Comparison of ENCODE assay signal across 8 cellular contexts in the genomic region with DNA sequence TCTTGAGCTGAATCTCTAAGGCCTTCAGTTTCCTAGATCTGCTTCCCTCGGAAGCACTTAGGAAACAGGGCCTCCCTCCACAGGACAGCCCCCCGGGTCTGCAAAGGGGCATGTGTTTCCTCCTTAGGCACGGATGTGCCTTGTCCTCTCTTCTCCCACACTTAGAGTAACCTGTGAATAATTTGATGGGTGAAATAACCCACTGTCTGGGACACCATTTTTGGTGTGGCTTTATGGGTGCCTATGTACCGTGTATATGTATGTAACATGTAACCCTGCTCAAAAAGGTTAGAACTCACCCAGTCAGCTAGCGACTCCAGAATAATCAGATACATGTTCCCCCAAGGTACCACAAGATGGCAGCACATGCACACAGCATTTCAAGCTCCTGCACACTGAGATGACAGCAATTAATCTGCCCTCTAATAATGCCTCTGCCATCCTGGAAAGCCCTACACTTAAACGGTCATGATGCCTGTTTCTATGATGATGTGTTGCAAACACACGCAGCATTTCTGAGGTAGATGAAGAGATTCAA.
DNase-seq lines count a peak whose midpoint lies in the region; ATAC-seq and TF ChIP-seq lines count a peak whose summit lies in the region.

No MANE protein-coding gene starts in this region.

- in situ Hi-C loops in Panc1 (cut with HindIII; ENCODE audit: low pct_unique_long_range_greater_than_20kb, low sequenced_read_pairs): no loop called here

- H3K9ac ChIP-seq in fibroblast of lung (ENCODE audit: insufficient read depth, low read length) (no peak overlapping the region), neural progenitor cell (no peak overlapping the region), subcutaneous abdominal adipose tissue (ENCODE audit: low read length in 5 of 5) (peak overlapping the region in 3 of 5 donors; percentile 40 to 59 (median 48))

- intact Hi-C loops in Panc1 (cut with micrococcal nuclease; ENCODE audit: unreplicated experiment): loop anchor here (1.0 to 5.0 kb wide), 4 partner anchors 261 to 614 kb away; no protein-coding TSS in a partner anchor

- POLR2A ChIA-PET in Panc1 (lab: Charles Lee): interaction anchor here (0.6 kb wide), 1 partner anchor 416 kb away, joined by 3 read pairs; no protein-coding TSS in a partner anchor

- H3K4me1 ChIP-seq in Panc1 (ENCODE audit: control insufficient read depth, insufficient read depth, low read length): no peaks in the 10 kb centered on the region
- peaks cover 2% of the 10 kb centered on the region for H3K4me1 ChIP-seq in fibroblast of lung (ENCODE audit: control insufficient read depth, extremely low read depth, insufficient read depth, low read length)
- H3K4me1 ChIP-seq in neural progenitor cell: no peaks in the 10 kb centered on the region
- peaks cover 4 to 30% (median 16%) of the 10 kb centered on the region in 5 donors for H3K4me1 ChIP-seq in subcutaneous abdominal adipose tissue (ENCODE audit: control insufficient read depth in 5 of 5, insufficient read depth in 5 of 5, low read length in 5 of 5)

- no peaks in the 10 kb centered on the region for H3K36me3 ChIP-seq in Panc1 (ENCODE audit: control insufficient read depth, insufficient read depth, low read length)
- H3K36me3 ChIP-seq in fibroblast of lung (ENCODE audit: control insufficient read depth, insufficient read depth, low read length): no peaks in the 10 kb centered on the region
- H3K36me3 ChIP-seq in neural progenitor cell: no peaks in the 10 kb centered on the region
- H3K36me3 ChIP-seq in subcutaneous abdominal adipose tissue (ENCODE audit: control insufficient read depth in 5 of 5, insufficient read depth in 5 of 5, low read length in 5 of 5): no peaks in the 10 kb centered on the region

- H3K27ac Mint-ChIP-seq in neural progenitor cell: no peak overlapping the region

- DNase-seq in DMS153 (lab: John Stamatoyannopoulos, UW): peak; percentile 76
- DNase-seq in LHCN-M2 (ENCODE audit: low read depth): peak; percentile 81
- DNase-seq in Panc1 (ENCODE audit: low read depth, low spot score): peak; percentile 82
- DNase-seq in activated T-cell treated with anti-CD3 and anti-CD28 coated beads, Interleukin-2, amount 50 U/mL, for 4 hours: peak; percentile 67
- DNase-seq in fibroblast of lung (ENCODE audit: low read depth in 2 of 2): peak; percentile 74 to 92
- peak; percentile 81 for DNase-seq in neural progenitor cell (ENCODE audit: low spot score)

- peaks cover 14% of the 10 kb centered on the region for H3K4me1 Mint-ChIP-seq in activated T-cell treated with anti-CD3 and anti-CD28 coated beads, Interleukin-2, amount 50 U/mL, for 4 hours (ENCODE audit: low read depth)
- peaks cover 23% of the 10 kb centered on the region for H3K4me1 Mint-ChIP-seq in neural progenitor cell

- H3K79me2 ChIP-seq in fibroblast of lung (ENCODE audit: control insufficient read depth, insufficient read depth, low read length) (no peaks in the 10 kb centered on the region), neural progenitor cell (ENCODE audit: low read depth) (no peaks in the 10 kb centered on the region)

- ATAC-seq in GM21528 (IDR thresholded peaks at IDR 0.05; ENCODE audit: low FRiP score, unreplicated experiment) (peak; percentile 69), Panc1 (peak; percentile 86)
- ATAC-seq in activated T-cell treated with anti-CD3 and anti-CD28 coated beads, Interleukin-2, amount 50 U/mL, for 4 hours: peak; percentile 72 to 76

- H3K4me2 ChIP-seq in fibroblast of lung (ENCODE audit: extremely low read depth, insufficient read depth, low read length): no peak overlapping the region
- no peak overlapping the region for H3K4me2 ChIP-seq in neural progenitor cell

- no peak overlapping the region for H2AFZ ChIP-seq in fibroblast of lung (ENCODE audit: low read length)
- no peak overlapping the region for H2AFZ ChIP-seq in neural progenitor cell (replicated peaks)

- H3K27me3 Mint-ChIP-seq in activated T-cell treated with anti-CD3 and anti-CD28 coated beads, Interleukin-2, amount 50 U/mL, for 4 hours (ENCODE audit: low read depth): no peaks in the 10 kb centered on the region
- H3K27me3 Mint-ChIP-seq in neural progenitor cell (ENCODE audit: insufficient read depth, low read depth): peaks cover 9% of the 10 kb centered on the region

- CTCF ChIA-PET in Panc1 (lab: Charles Lee): interaction anchor here (0.5 to 1.2 kb wide), 7 partner anchors 28 to 547 kb away, joined by 3 to 6 read pairs (median 3); no protein-coding TSS in a partner anchor

- H4K20me1 ChIP-seq in fibroblast of lung (ENCODE audit: control insufficient read depth, extremely low read depth, insufficient read depth, low read length) (no peaks in the 10 kb centered on the region), neural progenitor cell (ENCODE audit: low read depth) (no peaks in the 10 kb centered on the region)

- no peaks in the 10 kb centered on the region for H3K9me3 Mint-ChIP-seq in activated T-cell treated with anti-CD3 and anti-CD28 coated beads, Interleukin-2, amount 50 U/mL, for 4 hours
- no peaks in the 10 kb centered on the region for H3K9me3 Mint-ChIP-seq in neural progenitor cell

- H3K27ac ChIP-seq in Panc1 (ENCODE audit: low read length) (no peak overlapping the region), fibroblast of lung (ENCODE audit: insufficient read depth, low read length) (no peak overlapping the region), neural progenitor cell (no peak overlapping the region), subcutaneous abdominal adipose tissue (ENCODE audit: low read depth, low read length) (peak overlapping the region; percentile 41)

- no peaks in the 10 kb centered on the region for H3F3A ChIP-seq in neural progenitor cell (ENCODE audit: low read depth)

- TF ChIP-seq CTCF in Panc1 (IDR thresholded peaks at IDR 0.05): peak; percentile 68
- TF ChIP-seq CTCF in fibroblast of lung (conservative IDR thresholded peaks at IDR 0.05 in 1 of 2, IDR thresholded peaks at IDR 0.05 in 1 of 2; ENCODE audit: low read depth in 1 of 2, low read length in 2 of 2): peak; percentile 89 to 97
- peak; percentile 79 for TF ChIP-seq CTCF in neural progenitor cell (IDR thresholded peaks at IDR 0.05)

- no peak overlapping the region for H3K4me3 Mint-ChIP-seq in activated T-cell treated with anti-CD3 and anti-CD28 coated beads, Interleukin-2, amount 50 U/mL, for 4 hours
- no peak overlapping the region for H3K4me3 Mint-ChIP-seq in neural progenitor cell

- H3K27me3 ChIP-seq in Panc1 (ENCODE audit: control insufficient read depth, insufficient read depth, low read length): no peaks in the 10 kb centered on the region
- no peaks in the 10 kb centered on the region for H3K27me3 ChIP-seq in fibroblast of lung (ENCODE audit: control insufficient read depth, insufficient read depth, low read length)
- H3K27me3 ChIP-seq in neural progenitor cell: no peaks in the 10 kb centered on the region
- no peaks in the 10 kb centered on the region for H3K27me3 ChIP-seq in subcutaneous abdominal adipose tissue (ENCODE audit: control insufficient read depth in 5 of 5, insufficient read depth in 4 of 5, low read length in 5 of 5)

- H3K36me3 Mint-ChIP-seq in activated T-cell treated with anti-CD3 and anti-CD28 coated beads, Interleukin-2, amount 50 U/mL, for 4 hours (ENCODE audit: insufficient read depth): peaks cover 1% of the 10 kb centered on the region
- H3K36me3 Mint-ChIP-seq in neural progenitor cell: no peaks in the 10 kb centered on the region

- H3K4me3 ChIP-seq in Panc1 (ENCODE audit: low read depth in 2 of 2, low read length in 2 of 2) (no peak overlapping the region), fibroblast of lung (replicated peaks in 1 of 4; ENCODE audit: control extremely low read depth in 1 of 4, insufficient read depth in 1 of 4, low read depth in 3 of 4, low read length in 4 of 4) (no peak overlapping the region), neural progenitor cell (no peak overlapping the region), subcutaneous abdominal adipose tissue (ENCODE audit: low read depth in 1 of 5, low read length in 5 of 5) (peak overlapping the region in 1 of 5 donors; percentile 32)

- H3K9me3 ChIP-seq in Panc1 (ENCODE audit: control insufficient read depth, insufficient read depth, low read depth, low read length) (no peaks in the 10 kb centered on the region), fibroblast of lung (ENCODE audit: control insufficient read depth, insufficient read depth, low read depth, low read length) (no peaks in the 10 kb centered on the region), neural progenitor cell (ENCODE audit: low read depth) (no peaks in the 10 kb centered on the region), subcutaneous abdominal adipose tissue (ENCODE audit: control insufficient read depth in 5 of 5, low read length in 5 of 5) (no peaks in the 10 kb centered on the region)

- BruUV-seq in Panc1 (replicated peaks; lab: Mats Ljungman, UMichigan): no TSS peak

Comparison
In these comparisons a context has a peak if more than half of its experiments do, and no peak if none do; other contexts are left out.
1. H3K9ac ChIP-seq: peak in subcutaneous abdominal adipose tissue (3 of 5); none in fibroblast of lung (single experiment) and neural progenitor cell (single experiment).
2. Peak in every context shown above with its lines, with median percentiles within 50 percentile points of each other: DNase-seq, ATAC-seq and CTCF ChIP-seq.